1 cellular context compared by ENCODE assay signal in the genomic region with DNA sequence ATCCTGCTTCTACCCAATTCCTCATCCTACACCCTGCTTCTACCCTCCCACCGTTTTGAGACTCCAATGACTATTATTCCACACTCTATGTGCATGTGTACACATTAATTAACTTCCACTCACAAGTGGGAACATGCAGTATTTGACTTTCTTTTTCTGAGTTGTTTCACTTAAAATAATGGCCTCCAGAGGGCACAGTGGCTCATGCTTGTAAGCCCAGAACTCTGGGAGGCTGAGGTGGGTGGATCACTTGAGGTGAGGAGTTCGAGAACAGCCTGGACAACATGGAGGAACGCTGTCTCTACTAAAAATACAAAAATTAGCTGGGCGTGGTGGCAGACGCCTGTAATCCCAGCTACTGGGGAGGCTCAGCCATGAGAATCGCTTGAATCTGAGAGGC.
TF ChIP-seq lines count a peak whose summit lies in the region.

No MANE protein-coding gene starts in this region.

TF ChIP-seq in GM12878, 131 proteins besides CTCF, POLR2A, EP300 and RAD21 (continued from another document):
- TF ChIP-seq, protein P1, sequence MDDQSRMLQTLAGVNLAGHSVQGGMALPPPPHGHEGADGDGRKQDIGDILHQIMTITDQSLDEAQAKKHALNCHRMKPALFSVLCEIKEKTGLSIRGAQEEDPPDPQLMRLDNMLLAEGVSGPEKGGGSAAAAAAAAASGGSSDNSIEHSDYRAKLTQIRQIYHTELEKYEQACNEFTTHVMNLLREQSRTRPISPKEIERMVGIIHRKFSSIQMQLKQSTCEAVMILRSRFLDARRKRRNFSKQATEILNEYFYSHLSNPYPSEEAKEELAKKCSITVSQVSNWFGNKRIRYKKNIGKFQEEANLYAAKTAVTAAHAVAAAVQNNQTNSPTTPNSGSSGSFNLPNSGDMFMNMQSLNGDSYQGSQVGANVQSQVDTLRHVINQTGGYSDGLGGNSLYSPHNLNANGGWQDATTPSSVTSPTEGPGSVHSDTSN (IDR thresholded peaks at IDR 0.05; ENCODE audit: insufficient replicate concordance, low read depth, low read length) = no peak
- TF ChIP-seq PAX8 (IDR thresholded peaks at IDR 0.05) = no peak
- TF ChIP-seq ZNF217 (IDR thresholded peaks at IDR 0.05) = no peak
- no peak for TF ChIP-seq CBX3 (IDR thresholded peaks at IDR 0.05; ENCODE audit: borderline replicate concordance, low read depth)
- TF ChIP-seq NFIC (IDR thresholded peaks at IDR 0.05; ENCODE audit: low read depth, low read length) = no peak
- no peak for TF ChIP-seq RAD51 (IDR thresholded peaks at IDR 0.05)
- no peak for TF ChIP-seq HDAC2 (IDR thresholded peaks at IDR 0.05)
- TF ChIP-seq BMI1 (IDR thresholded peaks at IDR 0.05; ENCODE audit: borderline replicate concordance) = no peak
- TF ChIP-seq, protein P2, sequence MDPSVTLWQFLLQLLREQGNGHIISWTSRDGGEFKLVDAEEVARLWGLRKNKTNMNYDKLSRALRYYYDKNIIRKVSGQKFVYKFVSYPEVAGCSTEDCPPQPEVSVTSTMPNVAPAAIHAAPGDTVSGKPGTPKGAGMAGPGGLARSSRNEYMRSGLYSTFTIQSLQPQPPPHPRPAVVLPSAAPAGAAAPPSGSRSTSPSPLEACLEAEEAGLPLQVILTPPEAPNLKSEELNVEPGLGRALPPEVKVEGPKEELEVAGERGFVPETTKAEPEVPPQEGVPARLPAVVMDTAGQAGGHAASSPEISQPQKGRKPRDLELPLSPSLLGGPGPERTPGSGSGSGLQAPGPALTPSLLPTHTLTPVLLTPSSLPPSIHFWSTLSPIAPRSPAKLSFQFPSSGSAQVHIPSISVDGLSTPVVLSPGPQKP (IDR thresholded peaks at IDR 0.05; ENCODE audit: low read depth, low read length) = no peak
- TF ChIP-seq, protein P3, sequence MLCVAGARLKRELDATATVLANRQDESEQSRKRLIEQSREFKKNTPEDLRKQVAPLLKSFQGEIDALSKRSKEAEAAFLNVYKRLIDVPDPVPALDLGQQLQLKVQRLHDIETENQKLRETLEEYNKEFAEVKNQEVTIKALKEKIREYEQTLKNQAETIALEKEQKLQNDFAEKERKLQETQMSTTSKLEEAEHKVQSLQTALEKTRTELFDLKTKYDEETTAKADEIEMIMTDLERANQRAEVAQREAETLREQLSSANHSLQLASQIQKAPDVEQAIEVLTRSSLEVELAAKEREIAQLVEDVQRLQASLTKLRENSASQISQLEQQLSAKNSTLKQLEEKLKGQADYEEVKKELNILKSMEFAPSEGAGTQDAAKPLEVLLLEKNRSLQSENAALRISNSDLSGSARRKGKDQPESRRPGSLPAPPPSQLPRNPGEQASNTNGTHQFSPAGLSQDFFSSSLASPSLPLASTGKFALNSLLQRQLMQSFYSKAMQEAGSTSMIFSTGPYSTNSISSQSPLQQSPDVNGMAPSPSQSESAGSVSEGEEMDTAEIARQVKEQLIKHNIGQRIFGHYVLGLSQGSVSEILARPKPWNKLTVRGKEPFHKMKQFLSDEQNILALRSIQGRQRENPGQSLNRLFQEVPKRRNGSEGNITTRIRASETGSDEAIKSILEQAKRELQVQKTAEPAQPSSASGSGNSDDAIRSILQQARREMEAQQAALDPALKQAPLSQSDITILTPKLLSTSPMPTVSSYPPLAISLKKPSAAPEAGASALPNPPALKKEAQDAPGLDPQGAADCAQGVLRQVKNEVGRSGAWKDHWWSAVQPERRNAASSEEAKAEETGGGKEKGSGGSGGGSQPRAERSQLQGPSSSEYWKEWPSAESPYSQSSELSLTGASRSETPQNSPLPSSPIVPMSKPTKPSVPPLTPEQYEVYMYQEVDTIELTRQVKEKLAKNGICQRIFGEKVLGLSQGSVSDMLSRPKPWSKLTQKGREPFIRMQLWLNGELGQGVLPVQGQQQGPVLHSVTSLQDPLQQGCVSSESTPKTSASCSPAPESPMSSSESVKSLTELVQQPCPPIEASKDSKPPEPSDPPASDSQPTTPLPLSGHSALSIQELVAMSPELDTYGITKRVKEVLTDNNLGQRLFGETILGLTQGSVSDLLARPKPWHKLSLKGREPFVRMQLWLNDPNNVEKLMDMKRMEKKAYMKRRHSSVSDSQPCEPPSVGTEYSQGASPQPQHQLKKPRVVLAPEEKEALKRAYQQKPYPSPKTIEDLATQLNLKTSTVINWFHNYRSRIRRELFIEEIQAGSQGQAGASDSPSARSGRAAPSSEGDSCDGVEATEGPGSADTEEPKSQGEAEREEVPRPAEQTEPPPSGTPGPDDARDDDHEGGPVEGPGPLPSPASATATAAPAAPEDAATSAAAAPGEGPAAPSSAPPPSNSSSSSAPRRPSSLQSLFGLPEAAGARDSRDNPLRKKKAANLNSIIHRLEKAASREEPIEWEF (IDR thresholded peaks at IDR 0.05; ENCODE audit: insufficient replicate concordance, low read depth, low read length) = no peak
- TF ChIP-seq ZBED1 (IDR thresholded peaks at IDR 0.05; ENCODE audit: borderline replicate concordance) = no peak
- TF ChIP-seq SRF (IDR thresholded peaks at IDR 0.05; ENCODE audit: low read depth in 2 of 2, low read length in 2 of 2) = no peak
- TF ChIP-seq, protein P4, sequence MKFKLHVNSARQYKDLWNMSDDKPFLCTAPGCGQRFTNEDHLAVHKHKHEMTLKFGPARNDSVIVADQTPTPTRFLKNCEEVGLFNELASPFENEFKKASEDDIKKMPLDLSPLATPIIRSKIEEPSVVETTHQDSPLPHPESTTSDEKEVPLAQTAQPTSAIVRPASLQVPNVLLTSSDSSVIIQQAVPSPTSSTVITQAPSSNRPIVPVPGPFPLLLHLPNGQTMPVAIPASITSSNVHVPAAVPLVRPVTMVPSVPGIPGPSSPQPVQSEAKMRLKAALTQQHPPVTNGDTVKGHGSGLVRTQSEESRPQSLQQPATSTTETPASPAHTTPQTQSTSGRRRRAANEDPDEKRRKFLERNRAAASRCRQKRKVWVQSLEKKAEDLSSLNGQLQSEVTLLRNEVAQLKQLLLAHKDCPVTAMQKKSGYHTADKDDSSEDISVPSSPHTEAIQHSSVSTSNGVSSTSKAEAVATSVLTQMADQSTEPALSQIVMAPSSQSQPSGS (IDR thresholded peaks at IDR 0.05; ENCODE audit: low read length) = no peak
